In the genomic region with DNA sequence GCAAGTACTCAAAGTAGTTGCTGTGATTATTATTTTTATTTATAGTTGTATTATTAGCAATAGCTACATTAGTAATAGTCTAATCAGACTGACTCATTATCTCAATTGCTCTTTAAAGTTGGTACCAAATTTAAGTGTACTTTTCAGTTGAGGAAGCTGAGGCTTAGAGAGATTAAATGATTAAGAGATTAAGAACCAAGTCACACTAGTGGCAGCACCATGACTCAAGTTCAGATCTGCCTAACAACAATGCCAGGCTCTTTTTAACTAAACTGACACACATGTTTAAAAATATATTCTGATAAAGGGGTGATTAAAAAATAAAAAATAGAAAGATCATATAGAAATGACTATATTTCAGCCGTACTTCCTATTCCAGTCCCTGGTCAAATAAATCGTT, we compare ENCODE assay signal across 19 cellular contexts.
"Had no signal": no experiment of that assay in that cellular context is flagged by ENCODE, and none has a peak within 500 bp of the region (broad histone marks: within the 10 kb centered on the region; RNA-seq: fewer than 3 reads in every experiment).

No MANE protein-coding gene starts in this region.

- ATAC-seq: gastrocnemius medialis; left lobe of liver; naive thymus-derived CD4-positive, alpha-beta T cell; psoas muscle had no signal

- H3K36me3 ChIP-seq: colonic mucosa, gastrocnemius medialis, sigmoid colon, stomach, thoracic aorta had no signal

- H3K4me1 ChIP-seq: colonic mucosa, gastrocnemius medialis, psoas muscle, sigmoid colon, stomach had no signal

- H3K9me3 ChIP-seq: colonic mucosa, gastrocnemius medialis, sigmoid colon, stomach, thoracic aorta had no signal

- H3K27me3 ChIP-seq: colonic mucosa, gastrocnemius medialis, sigmoid colon, stomach had no signal

- H3K4me3 ChIP-seq: colonic mucosa, gastrocnemius medialis, psoas muscle, sigmoid colon, skin epidermis, stomach, thoracic aorta had no signal

- H3K27ac ChIP-seq: colonic mucosa, gastrocnemius medialis, psoas muscle, sigmoid colon, skin epidermis, stomach, thoracic aorta had no signal

- DNase-seq: colonic mucosa; dermis blood vessel endothelial cell; gastrocnemius medialis; glutamatergic neuron; islet precursor cell; mammary epithelial cell; naive thymus-derived CD4-positive, alpha-beta T cell; nephron progenitor cell; psoas muscle; retina; sigmoid colon; stimulated activated CD4-positive, alpha-beta T cell treated with anti-CD3 and anti-CD28 coated beads, Interleukin-12 subunit alpha, Interleukin-12 subunit beta, amount 100 ng/mL, for 4 hours; stimulated activated naive CD4-positive, alpha-beta T cell; stomach; substantia nigra; trophoblast cell had no signal
